In genomic region chr19:41936416-41936850, GRCh38 we compare ENCODE assay signal across 10 cellular contexts. TPM values are rescaled to one million over a fixed set of nuclear protein-coding genes. Genes with fewer than 3 reads are reported as not detected.
A peak's percentile ranks its signal among the peaks of the same experiment; 100 is the strongest.
DNase-seq lines count a peak whose midpoint lies in the region; ATAC-seq, FAIRE-seq and TF ChIP-seq lines count a peak whose summit lies in the region.
"Had no signal": no experiment of that assay in that cellular context is flagged by ENCODE, and none has a peak within 500 bp of the region (broad histone marks: within the 10 kb centered on the region; RNA-seq: fewer than 3 reads in every experiment).

No MANE protein-coding gene starts in this region.

- H3K9me3 Mint-ChIP-seq in effector memory CD8-positive, alpha-beta T cell, result no peaks in the 10 kb centered on the region

- H3K27me3 Mint-ChIP-seq in effector memory CD8-positive, alpha-beta T cell, result peaks cover 27 to 50% of the 10 kb centered on the region in 2 donors

- H3K27ac ChIP-seq in A549, result no peak overlapping the region
- no peak overlapping the region for H3K27ac ChIP-seq in HEK293 (ENCODE audit: extremely low read depth, low read depth, low read length)

- CTCF ChIA-PET in A549 (lab: Yijun Ruan, JAX), result interaction anchor here (0.7 to 2.6 kb wide), 15 partner anchors 11 to 116 kb away, joined by 3 to 36 read pairs (median 5); no protein-coding TSS in a partner anchor
- CTCF ChIA-PET in HEK293 (lab: Yijun Ruan, JAX), result interaction anchor here (0.6 to 1.9 kb wide), 10 partner anchors 12 to 485 kb away, joined by 3 to 18 read pairs (median 3); partner anchors contain the start of gene RABAC1

- no peak for FAIRE-seq in A549 (lab: Jason Lieb, UNC)

- H3K9me3 ChIP-seq in A549 (no peaks in the 10 kb centered on the region), HEK293 (ENCODE audit: control insufficient read depth, insufficient read depth, low read depth, low read length) (no peaks in the 10 kb centered on the region)

- POLR2A ChIA-PET in A549 (lab: Yijun Ruan, JAX) (no interaction called here), HEK293 (lab: Yijun Ruan, JAX) (interaction anchor here (1.2 to 1.9 kb wide), 3 partner anchors 53 to 76 kb away, joined by 4 to 8 read pairs (median 7); partner anchors contain the start of gene RPS19)

- no peaks in the 10 kb centered on the region for H3K36me3 ChIP-seq in HEK293 (ENCODE audit: control insufficient read depth in 2 of 2, insufficient read depth in 1 of 2, low read length in 2 of 2)

- H3K4me3 ChIP-seq in A549 (no peak overlapping the region), HEK293 (ENCODE audit: low read depth, low read length) (no peak overlapping the region)

- TF ChIP-seq CTCF in A549 (IDR thresholded peaks at IDR 0.05), result no peak
- no peak for TF ChIP-seq CTCF in HEK293 (tag by site-specific recombination; IDR thresholded peaks at IDR 0.05)

- peaks cover 38 to 45% of the 10 kb centered on the region in 2 donors for H3K4me1 Mint-ChIP-seq in effector memory CD8-positive, alpha-beta T cell (ENCODE audit: low read depth in 2 of 2)

- H3K4me2 ChIP-seq in A549, result no peak overlapping the region

- no peak for TF ChIP-seq POLR2A in A549 (IDR thresholded peaks at IDR 0.05; ENCODE audit: low read length)

- no peak for DNase-seq in A549 (ENCODE audit: low read depth in 1 of 2, low spot score in 1 of 2)
- peak; percentile 61 to 67 (median 66) for DNase-seq in effector memory CD8-positive, alpha-beta T cell
- no peak for DNase-seq in COLO668 (lab: John Stamatoyannopoulos, UW; ENCODE audit: unreplicated experiment)
- DNase-seq in OCI-M1 (lab: John Stamatoyannopoulos, UW), result no peak
- DNase-seq: kidney glomerular epithelial cell, NCI-H2029, Right ventricle myocardium superior had no signal

- H3K4me1 ChIP-seq in A549 (peaks cover 9% of the 10 kb centered on the region; the same call in 1 of the 3 replicates), HEK293 (ENCODE audit: control insufficient read depth, insufficient read depth, low read length) (peaks cover 3% of the 10 kb centered on the region)

- peak overlapping the region; percentile 15 to 48 for H3K4me3 Mint-ChIP-seq in effector memory CD8-positive, alpha-beta T cell

- peak overlapping the region; percentile 90 to 93 for H3K27ac Mint-ChIP-seq in effector memory CD8-positive, alpha-beta T cell

- no peak for TF ChIP-seq RAD21 in A549 (conservative IDR thresholded peaks at IDR 0.05 in 1 of 2, IDR thresholded peaks at IDR 0.05 in 1 of 2)

- TF ChIP-seq EP300 in A549 (IDR thresholded peaks at IDR 0.05), result no peak

- ATAC-seq in A549, result peak; percentile 3 to 5; a peak in 5 of 6 replicates
- peak; percentile 84 for ATAC-seq in effector memory CD8-positive, alpha-beta T cell (replicated peaks)
- ATAC-seq in HG03460 (IDR thresholded peaks at IDR 0.05; ENCODE audit: unreplicated experiment), result no peak
- ATAC-seq: HCT116 had no signal

- H3K36me3 Mint-ChIP-seq in effector memory CD8-positive, alpha-beta T cell (ENCODE audit: insufficient read depth), result peaks cover 10% of the 10 kb centered on the region

- 69% methylated on average over 8 of the region's 8 CpGs for WGBS in A549 (ENCODE audit: missing lambda C conversion rate)

TF ChIP-seq in A549, 52 proteins besides CTCF, POLR2A, EP300 and RAD21:
- TF ChIP-seq ZNF302 (CRISPR knock-in tag; IDR thresholded peaks at IDR 0.05), result no peak
- no peak for TF ChIP-seq REST (IDR thresholded peaks at IDR 0.05)
- TF ChIP-seq CHD2 (IDR thresholded peaks at IDR 0.05; ENCODE audit: low read length, partially characterized antibody), result no peak
- TF ChIP-seq SMC3 (IDR thresholded peaks at IDR 0.05), result no peak
TF ChIP-seq in A549: peak in this region for 0.

TF ChIP-seq in HEK293, 187 proteins besides CTCF, POLR2A, EP300 and RAD21 (continues in another document):
- no peak for TF ChIP-seq AEBP2 (tag by site-specific recombination; IDR thresholded peaks at IDR 0.05; ENCODE audit: borderline replicate concordance)
- TF ChIP-seq ZNF561 (tag by site-specific recombination; IDR thresholded peaks at IDR 0.05; ENCODE audit: borderline replicate concordance), result no peak
- TF ChIP-seq ZNF202 (tag by site-specific recombination; IDR thresholded peaks at IDR 0.05; ENCODE audit: borderline replicate concordance), result no peak
- TF ChIP-seq ZNF311 (tag by site-specific recombination; IDR thresholded peaks at IDR 0.05; ENCODE audit: borderline replicate concordance), result 0 out of 2 replicates have a peak, but pooled peaks have one; percentile 61
- no peak for TF ChIP-seq SALL2 (tag by site-specific recombination; IDR thresholded peaks at IDR 0.05; ENCODE audit: borderline replicate concordance)
- TF ChIP-seq ZBTB20 (tag by site-specific recombination; IDR thresholded peaks at IDR 0.05), result 0 out of 2 replicates have a peak, but pooled peaks have one; percentile 17
- no peak for TF ChIP-seq ZNF529 (tag by site-specific recombination; IDR thresholded peaks at IDR 0.05; ENCODE audit: insufficient replicate concordance)
- TF ChIP-seq ZNF521 (tag by site-specific recombination; IDR thresholded peaks at IDR 0.05), result 0 out of 2 replicates have a peak, but pooled peaks have one; percentile 49
- TF ChIP-seq ZNF335 (tag by site-specific recombination; conservative IDR thresholded peaks at IDR 0.05), result peak; percentile 63
- no peak for TF ChIP-seq KLF10 (tag by site-specific recombination; IDR thresholded peaks at IDR 0.05)
- TF ChIP-seq ZBTB17 (tag by site-specific recombination; IDR thresholded peaks at IDR 0.05), result peak; percentile 50
- no peak for TF ChIP-seq ZNF501 (tag by site-specific recombination; IDR thresholded peaks at IDR 0.05)
- TF ChIP-seq ZNF121 (tag by site-specific recombination; IDR thresholded peaks at IDR 0.05), result no peak
- no peak for TF ChIP-seq ZNF18 (tag by site-specific recombination; IDR thresholded peaks at IDR 0.05)
- no peak for TF ChIP-seq ZSCAN16 (tag by site-specific recombination; IDR thresholded peaks at IDR 0.05)
- no peak for TF ChIP-seq ZNF416 (tag by site-specific recombination; IDR thresholded peaks at IDR 0.05)
- no peak for TF ChIP-seq ZNF174 (tag by site-specific recombination; IDR thresholded peaks at IDR 0.05)
- no peak for TF ChIP-seq ZNF747 (tag by site-specific recombination; IDR thresholded peaks at IDR 0.05)
- TF ChIP-seq ZNF555 (tag by site-specific recombination; conservative IDR thresholded peaks at IDR 0.05), result no peak

RNA-seq across cellular contexts. Expression of gene ERFL, which starts 8.2 kb away (rescaled TPM):
- 0.19 and 0.21 TPM in 2 replicates for polyA plus RNA-seq in A549 (2011; rRNA removed)
- 0.07 and 0.08 TPM in 2 replicates for polyA plus RNA-seq in A549 (2012; cell fraction: cytosol; rRNA removed)
- polyA plus RNA-seq in A549 (2012; cell fraction: nucleus; rRNA removed), result 0.50 and 0.82 TPM in 2 replicates
- 0.10 to 0.20 TPM (median 0.15 TPM) in 3 replicates for polyA plus RNA-seq in A549 (2017; fragmentation: RNase III; extraction: RNeasy Plus Mini Kit Qiagen cat#74134 plus additional on column Dnase treatment)
- 0.17 TPM in 1 of 2 replicates, not detected in the other for polyA minus RNA-seq in A549 (2011; rRNA and poly(A)+ RNA removed)

RNA-seq across cellular contexts. Expression of gene RABAC1, which starts 22.7 kb away (rescaled TPM):
- polyA plus RNA-seq in A549 (2011; rRNA removed) (117 and 137 TPM in 2 replicates), A549 (2017; fragmentation: RNase III; extraction: RNeasy Plus Mini Kit Qiagen cat#74134 plus additional on column Dnase treatment) (199 to 247 TPM (median 246 TPM) in 3 replicates)
- polyA plus RNA-seq in A549 (2012; cell fraction: cytosol; rRNA removed), result 315 and 361 TPM in 2 replicates
- polyA plus RNA-seq in A549 (2012; cell fraction: nucleus; rRNA removed), result 405 and 426 TPM in 2 replicates
- 73.2 and 77.6 TPM in 2 replicates for polyA minus RNA-seq in A549 (2011; rRNA and poly(A)+ RNA removed)

RNA-seq across cellular contexts. Expression of gene ARHGEF1, which starts 53.4 kb away (rescaled TPM):
- 34.5 and 38.0 TPM in 2 replicates for polyA plus RNA-seq in A549 (2011; rRNA removed)
- polyA plus RNA-seq in A549 (2012; cell fraction: cytosol; rRNA removed), result 113 and 132 TPM in 2 replicates
- polyA plus RNA-seq in A549 (2012; cell fraction: nucleus; rRNA removed), result 335 and 389 TPM in 2 replicates
- 71.5 to 92.9 TPM (median 84.2 TPM) in 3 replicates for polyA plus RNA-seq in A549 (2017; fragmentation: RNase III; extraction: RNeasy Plus Mini Kit Qiagen cat#74134 plus additional on column Dnase treatment)
- 33.2 and 39.9 TPM in 2 replicates for polyA minus RNA-seq in A549 (2011; rRNA and poly(A)+ RNA removed)

RNA-seq across cellular contexts. Expression of gene ATP1A3, which starts 57.6 kb away (rescaled TPM):
- polyA plus RNA-seq in A549 (2011; rRNA removed), result 0.67 and 0.69 TPM in 2 replicates
- 1.2 and 1.3 TPM in 2 replicates for polyA plus RNA-seq in A549 (2012; cell fraction: cytosol; rRNA removed)
- 2.9 and 3.8 TPM in 2 replicates for polyA plus RNA-seq in A549 (2012; cell fraction: nucleus; rRNA removed)
- 3.4 to 3.8 TPM (median 3.7 TPM) in 3 replicates for polyA plus RNA-seq in A549 (2017; fragmentation: RNase III; extraction: RNeasy Plus Mini Kit Qiagen cat#74134 plus additional on column Dnase treatment)
- 1.3 and 2.6 TPM in 2 replicates for polyA minus RNA-seq in A549 (2011; rRNA and poly(A)+ RNA removed)

RNA-seq across cellular contexts. Expression of gene CD79A, which starts 59.4 kb away (rescaled TPM):
- 0.52 and 0.57 TPM in 2 replicates for polyA plus RNA-seq in A549 (2011; rRNA removed)
- polyA plus RNA-seq in A549 (2012; cell fraction: cytosol; rRNA removed), result 0.53 and 0.65 TPM in 2 replicates
- polyA plus RNA-seq in A549 (2012; cell fraction: nucleus; rRNA removed), result 0.67 and 0.77 TPM in 2 replicates
- polyA plus RNA-seq in A549 (2017; fragmentation: RNase III; extraction: RNeasy Plus Mini Kit Qiagen cat#74134 plus additional on column Dnase treatment), result 0.29 to 0.54 TPM (median 0.29 TPM) in 3 replicates
- polyA minus RNA-seq in A549 (2011; rRNA and poly(A)+ RNA removed), result 0.41 and 0.58 TPM in 2 replicates

Comparison
In these comparisons a context has a peak if more than half of its experiments do, and no peak if none do; other contexts are left out.
1. DNase-seq: peak in effector memory CD8-positive, alpha-beta T cell (3 of 3); none in A549 (0 of 2), COLO668 (single experiment) and OCI-M1 (single experiment).